Comparison of ENCODE assay signal across 1 cellular context in the genomic region with DNA sequence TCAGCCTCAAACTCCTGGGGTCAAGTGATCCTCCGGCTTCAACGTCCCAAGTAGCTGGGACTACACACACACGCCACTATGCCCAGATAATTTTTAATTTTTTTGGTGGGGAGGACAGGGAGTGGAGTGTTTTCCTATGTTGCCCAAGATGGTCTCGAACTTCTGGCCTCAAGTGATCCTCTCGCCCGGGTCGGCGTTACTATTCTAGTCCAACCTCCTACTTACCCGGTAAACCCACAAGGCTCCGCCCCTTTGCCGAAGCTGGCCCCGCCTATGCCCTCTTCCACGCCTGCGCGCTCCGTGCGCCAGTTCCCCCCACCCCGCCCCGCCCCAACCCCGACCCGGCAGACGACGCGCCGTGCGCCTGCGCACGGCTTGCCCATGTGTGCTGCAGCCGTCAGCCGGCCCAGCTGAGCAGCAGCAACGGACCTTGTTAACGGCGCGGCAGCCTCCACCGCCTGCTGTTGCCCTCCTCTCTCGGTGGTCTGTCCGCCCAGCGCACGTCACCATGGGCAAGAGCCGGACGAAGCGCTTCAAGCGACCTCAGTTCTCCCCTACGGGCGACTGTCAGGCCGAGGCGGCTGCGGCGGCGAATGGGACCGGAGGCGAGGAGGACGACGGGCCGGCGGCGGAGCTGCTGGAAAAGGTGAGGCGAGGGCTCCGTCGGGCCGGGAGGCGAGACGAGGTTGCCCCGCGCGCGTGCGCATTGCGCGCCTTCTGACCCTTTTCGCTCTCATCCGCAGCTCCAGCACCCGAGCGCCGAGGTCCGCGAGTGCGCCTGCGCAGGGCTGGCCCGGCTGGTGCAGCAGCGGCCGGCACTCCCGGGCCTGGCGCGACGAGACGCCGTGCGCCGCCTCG.
TF ChIP-seq lines count a peak whose summit lies in the region.

A gene with protein sequence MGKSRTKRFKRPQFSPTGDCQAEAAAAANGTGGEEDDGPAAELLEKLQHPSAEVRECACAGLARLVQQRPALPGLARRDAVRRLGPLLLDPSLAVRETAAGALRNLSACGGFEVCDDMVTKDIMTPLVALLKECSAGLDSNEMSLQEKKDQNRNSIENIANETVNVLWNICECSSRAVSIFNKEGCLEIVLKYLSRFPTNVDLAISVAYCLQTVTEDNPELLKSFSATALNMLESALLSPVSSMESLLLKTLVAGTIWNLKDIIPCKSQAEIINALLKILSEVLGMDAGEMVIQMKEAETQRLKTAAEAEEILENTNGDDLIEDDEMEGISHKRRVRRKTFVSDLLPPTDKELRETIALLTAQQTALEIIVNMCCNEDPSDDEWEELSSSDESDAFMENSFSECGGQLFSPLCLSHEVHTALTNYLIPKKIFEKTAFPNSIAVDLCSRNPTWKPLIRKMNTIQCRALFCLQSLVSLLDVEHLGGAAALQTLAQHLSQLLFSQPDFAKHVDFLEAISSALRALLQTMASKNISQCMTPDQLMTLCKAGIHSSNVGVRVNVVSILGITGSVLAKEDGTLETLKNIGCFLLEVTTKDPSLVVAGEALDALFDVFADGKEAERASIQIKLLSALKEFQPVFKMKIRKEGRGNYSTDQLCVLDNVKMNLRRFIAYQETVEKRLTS (plus strand): TSS at position 347 of the 858 bp plus-strand sequence. CDS start 162 bp downstream, at position 509.

TF ChIP-seq in K562, 482 proteins besides CTCF, POLR2A, EP300 and RAD21 (continued from another document and continues in another):
- TF ChIP-seq, protein P1, sequence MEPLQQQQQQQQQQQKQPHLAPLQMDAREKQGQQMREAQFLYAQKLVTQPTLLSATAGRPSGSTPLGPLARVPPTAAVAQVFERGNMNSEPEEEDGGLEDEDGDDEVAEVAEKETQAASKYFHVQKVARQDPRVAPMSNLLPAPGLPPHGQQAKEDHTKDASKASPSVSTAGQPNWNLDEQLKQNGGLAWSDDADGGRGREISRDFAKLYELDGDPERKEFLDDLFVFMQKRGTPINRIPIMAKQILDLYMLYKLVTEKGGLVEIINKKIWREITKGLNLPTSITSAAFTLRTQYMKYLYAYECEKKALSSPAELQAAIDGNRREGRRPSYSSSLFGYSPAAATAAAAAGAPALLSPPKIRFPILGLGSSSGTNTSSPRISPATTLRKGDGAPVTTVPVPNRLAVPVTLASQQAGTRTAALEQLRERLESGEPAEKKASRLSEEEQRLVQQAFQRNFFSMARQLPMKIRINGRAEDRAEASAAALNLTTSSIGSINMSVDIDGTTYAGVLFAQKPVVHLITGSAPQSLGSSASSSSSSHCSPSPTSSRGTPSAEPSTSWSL (CRISPR knock-in tag; IDR thresholded peaks at IDR 0.05; ENCODE audit: borderline replicate concordance) = no peak
- TF ChIP-seq SREBF1 (IDR thresholded peaks at IDR 0.05; ENCODE audit: borderline replicate concordance, low read depth, low read length) (no peak), ZNF347 (CRISPR knock-in tag; IDR thresholded peaks at IDR 0.05; ENCODE audit: low read depth) (no peak), HDAC2 (IDR thresholded peaks at IDR 0.05) (no peak), ZNF23 (CRISPR knock-in tag; IDR thresholded peaks at IDR 0.05) (no peak), DIDO1 (tag; IDR thresholded peaks at IDR 0.05; ENCODE audit: low read depth) (no peak), POLR3A (IDR thresholded peaks at IDR 0.05; ENCODE audit: borderline replicate concordance, extremely low read depth, insufficient read depth, insufficient read length) (no peak), RBFOX2 (IDR thresholded peaks at IDR 0.05; ENCODE audit: low read depth, low read length) (peak; percentile 76), MEIS2 (IDR thresholded peaks at IDR 0.05; ENCODE audit: partially characterized antibody) (peak; percentile 86), MCM3 (IDR thresholded peaks at IDR 0.05) (no peak), ZNF76 (CRISPR knock-in tag; IDR thresholded peaks at IDR 0.05; ENCODE audit: borderline replicate concordance) (no peak), PML (IDR thresholded peaks at IDR 0.05; ENCODE audit: low read length) (no peak), CBFA2T3 (IDR thresholded peaks at IDR 0.05) (no peak)
- TF ChIP-seq, protein P2, sequence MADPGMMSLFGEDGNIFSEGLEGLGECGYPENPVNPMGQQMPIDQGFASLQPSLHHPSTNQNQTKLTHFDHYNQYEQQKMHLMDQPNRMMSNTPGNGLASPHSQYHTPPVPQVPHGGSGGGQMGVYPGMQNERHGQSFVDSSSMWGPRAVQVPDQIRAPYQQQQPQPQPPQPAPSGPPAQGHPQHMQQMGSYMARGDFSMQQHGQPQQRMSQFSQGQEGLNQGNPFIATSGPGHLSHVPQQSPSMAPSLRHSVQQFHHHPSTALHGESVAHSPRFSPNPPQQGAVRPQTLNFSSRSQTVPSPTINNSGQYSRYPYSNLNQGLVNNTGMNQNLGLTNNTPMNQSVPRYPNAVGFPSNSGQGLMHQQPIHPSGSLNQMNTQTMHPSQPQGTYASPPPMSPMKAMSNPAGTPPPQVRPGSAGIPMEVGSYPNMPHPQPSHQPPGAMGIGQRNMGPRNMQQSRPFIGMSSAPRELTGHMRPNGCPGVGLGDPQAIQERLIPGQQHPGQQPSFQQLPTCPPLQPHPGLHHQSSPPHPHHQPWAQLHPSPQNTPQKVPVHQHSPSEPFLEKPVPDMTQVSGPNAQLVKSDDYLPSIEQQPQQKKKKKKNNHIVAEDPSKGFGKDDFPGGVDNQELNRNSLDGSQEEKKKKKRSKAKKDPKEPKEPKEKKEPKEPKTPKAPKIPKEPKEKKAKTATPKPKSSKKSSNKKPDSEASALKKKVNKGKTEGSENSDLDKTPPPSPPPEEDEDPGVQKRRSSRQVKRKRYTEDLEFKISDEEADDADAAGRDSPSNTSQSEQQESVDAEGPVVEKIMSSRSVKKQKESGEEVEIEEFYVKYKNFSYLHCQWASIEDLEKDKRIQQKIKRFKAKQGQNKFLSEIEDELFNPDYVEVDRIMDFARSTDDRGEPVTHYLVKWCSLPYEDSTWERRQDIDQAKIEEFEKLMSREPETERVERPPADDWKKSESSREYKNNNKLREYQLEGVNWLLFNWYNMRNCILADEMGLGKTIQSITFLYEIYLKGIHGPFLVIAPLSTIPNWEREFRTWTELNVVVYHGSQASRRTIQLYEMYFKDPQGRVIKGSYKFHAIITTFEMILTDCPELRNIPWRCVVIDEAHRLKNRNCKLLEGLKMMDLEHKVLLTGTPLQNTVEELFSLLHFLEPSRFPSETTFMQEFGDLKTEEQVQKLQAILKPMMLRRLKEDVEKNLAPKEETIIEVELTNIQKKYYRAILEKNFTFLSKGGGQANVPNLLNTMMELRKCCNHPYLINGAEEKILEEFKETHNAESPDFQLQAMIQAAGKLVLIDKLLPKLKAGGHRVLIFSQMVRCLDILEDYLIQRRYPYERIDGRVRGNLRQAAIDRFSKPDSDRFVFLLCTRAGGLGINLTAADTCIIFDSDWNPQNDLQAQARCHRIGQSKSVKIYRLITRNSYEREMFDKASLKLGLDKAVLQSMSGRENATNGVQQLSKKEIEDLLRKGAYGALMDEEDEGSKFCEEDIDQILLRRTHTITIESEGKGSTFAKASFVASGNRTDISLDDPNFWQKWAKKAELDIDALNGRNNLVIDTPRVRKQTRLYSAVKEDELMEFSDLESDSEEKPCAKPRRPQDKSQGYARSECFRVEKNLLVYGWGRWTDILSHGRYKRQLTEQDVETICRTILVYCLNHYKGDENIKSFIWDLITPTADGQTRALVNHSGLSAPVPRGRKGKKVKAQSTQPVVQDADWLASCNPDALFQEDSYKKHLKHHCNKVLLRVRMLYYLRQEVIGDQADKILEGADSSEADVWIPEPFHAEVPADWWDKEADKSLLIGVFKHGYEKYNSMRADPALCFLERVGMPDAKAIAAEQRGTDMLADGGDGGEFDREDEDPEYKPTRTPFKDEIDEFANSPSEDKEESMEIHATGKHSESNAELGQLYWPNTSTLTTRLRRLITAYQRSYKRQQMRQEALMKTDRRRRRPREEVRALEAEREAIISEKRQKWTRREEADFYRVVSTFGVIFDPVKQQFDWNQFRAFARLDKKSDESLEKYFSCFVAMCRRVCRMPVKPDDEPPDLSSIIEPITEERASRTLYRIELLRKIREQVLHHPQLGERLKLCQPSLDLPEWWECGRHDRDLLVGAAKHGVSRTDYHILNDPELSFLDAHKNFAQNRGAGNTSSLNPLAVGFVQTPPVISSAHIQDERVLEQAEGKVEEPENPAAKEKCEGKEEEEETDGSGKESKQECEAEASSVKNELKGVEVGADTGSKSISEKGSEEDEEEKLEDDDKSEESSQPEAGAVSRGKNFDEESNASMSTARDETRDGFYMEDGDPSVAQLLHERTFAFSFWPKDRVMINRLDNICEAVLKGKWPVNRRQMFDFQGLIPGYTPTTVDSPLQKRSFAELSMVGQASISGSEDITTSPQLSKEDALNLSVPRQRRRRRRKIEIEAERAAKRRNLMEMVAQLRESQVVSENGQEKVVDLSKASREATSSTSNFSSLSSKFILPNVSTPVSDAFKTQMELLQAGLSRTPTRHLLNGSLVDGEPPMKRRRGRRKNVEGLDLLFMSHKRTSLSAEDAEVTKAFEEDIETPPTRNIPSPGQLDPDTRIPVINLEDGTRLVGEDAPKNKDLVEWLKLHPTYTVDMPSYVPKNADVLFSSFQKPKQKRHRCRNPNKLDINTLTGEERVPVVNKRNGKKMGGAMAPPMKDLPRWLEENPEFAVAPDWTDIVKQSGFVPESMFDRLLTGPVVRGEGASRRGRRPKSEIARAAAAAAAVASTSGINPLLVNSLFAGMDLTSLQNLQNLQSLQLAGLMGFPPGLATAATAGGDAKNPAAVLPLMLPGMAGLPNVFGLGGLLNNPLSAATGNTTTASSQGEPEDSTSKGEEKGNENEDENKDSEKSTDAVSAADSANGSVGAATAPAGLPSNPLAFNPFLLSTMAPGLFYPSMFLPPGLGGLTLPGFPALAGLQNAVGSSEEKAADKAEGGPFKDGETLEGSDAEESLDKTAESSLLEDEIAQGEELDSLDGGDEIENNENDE (IDR thresholded peaks at IDR 0.05; ENCODE audit: low read depth, low read length) = no peak
- TF ChIP-seq, protein P3, sequence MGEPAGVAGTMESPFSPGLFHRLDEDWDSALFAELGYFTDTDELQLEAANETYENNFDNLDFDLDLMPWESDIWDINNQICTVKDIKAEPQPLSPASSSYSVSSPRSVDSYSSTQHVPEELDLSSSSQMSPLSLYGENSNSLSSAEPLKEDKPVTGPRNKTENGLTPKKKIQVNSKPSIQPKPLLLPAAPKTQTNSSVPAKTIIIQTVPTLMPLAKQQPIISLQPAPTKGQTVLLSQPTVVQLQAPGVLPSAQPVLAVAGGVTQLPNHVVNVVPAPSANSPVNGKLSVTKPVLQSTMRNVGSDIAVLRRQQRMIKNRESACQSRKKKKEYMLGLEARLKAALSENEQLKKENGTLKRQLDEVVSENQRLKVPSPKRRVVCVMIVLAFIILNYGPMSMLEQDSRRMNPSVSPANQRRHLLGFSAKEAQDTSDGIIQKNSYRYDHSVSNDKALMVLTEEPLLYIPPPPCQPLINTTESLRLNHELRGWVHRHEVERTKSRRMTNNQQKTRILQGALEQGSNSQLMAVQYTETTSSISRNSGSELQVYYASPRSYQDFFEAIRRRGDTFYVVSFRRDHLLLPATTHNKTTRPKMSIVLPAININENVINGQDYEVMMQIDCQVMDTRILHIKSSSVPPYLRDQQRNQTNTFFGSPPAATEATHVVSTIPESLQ (CRISPR knock-in tag; IDR thresholded peaks at IDR 0.05) = no peak
- TF ChIP-seq, protein P4, sequence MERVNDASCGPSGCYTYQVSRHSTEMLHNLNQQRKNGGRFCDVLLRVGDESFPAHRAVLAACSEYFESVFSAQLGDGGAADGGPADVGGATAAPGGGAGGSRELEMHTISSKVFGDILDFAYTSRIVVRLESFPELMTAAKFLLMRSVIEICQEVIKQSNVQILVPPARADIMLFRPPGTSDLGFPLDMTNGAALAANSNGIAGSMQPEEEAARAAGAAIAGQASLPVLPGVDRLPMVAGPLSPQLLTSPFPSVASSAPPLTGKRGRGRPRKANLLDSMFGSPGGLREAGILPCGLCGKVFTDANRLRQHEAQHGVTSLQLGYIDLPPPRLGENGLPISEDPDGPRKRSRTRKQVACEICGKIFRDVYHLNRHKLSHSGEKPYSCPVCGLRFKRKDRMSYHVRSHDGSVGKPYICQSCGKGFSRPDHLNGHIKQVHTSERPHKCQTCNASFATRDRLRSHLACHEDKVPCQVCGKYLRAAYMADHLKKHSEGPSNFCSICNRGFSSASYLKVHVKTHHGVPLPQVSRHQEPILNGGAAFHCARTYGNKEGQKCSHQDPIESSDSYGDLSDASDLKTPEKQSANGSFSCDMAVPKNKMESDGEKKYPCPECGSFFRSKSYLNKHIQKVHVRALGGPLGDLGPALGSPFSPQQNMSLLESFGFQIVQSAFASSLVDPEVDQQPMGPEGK (CRISPR knock-in tag; IDR thresholded peaks at IDR 0.05; ENCODE audit: borderline replicate concordance) = no peak
- TF ChIP-seq, protein P5, sequence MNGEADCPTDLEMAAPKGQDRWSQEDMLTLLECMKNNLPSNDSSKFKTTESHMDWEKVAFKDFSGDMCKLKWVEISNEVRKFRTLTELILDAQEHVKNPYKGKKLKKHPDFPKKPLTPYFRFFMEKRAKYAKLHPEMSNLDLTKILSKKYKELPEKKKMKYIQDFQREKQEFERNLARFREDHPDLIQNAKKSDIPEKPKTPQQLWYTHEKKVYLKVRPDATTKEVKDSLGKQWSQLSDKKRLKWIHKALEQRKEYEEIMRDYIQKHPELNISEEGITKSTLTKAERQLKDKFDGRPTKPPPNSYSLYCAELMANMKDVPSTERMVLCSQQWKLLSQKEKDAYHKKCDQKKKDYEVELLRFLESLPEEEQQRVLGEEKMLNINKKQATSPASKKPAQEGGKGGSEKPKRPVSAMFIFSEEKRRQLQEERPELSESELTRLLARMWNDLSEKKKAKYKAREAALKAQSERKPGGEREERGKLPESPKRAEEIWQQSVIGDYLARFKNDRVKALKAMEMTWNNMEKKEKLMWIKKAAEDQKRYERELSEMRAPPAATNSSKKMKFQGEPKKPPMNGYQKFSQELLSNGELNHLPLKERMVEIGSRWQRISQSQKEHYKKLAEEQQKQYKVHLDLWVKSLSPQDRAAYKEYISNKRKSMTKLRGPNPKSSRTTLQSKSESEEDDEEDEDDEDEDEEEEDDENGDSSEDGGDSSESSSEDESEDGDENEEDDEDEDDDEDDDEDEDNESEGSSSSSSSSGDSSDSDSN (IDR thresholded peaks at IDR 0.05; ENCODE audit: borderline replicate concordance in 1 of 2, low read depth in 2 of 2, low read length in 2 of 2) = 0 out of 4 replicates have a peak, but pooled peaks of 1 of the 2 experiments have one; percentile 48
- TF ChIP-seq, protein P6, sequence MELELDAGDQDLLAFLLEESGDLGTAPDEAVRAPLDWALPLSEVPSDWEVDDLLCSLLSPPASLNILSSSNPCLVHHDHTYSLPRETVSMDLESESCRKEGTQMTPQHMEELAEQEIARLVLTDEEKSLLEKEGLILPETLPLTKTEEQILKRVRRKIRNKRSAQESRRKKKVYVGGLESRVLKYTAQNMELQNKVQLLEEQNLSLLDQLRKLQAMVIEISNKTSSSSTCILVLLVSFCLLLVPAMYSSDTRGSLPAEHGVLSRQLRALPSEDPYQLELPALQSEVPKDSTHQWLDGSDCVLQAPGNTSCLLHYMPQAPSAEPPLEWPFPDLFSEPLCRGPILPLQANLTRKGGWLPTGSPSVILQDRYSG (tag; conservative IDR thresholded peaks at IDR 0.05; ENCODE audit: low read depth) = no peak
- TF ChIP-seq, protein P7, sequence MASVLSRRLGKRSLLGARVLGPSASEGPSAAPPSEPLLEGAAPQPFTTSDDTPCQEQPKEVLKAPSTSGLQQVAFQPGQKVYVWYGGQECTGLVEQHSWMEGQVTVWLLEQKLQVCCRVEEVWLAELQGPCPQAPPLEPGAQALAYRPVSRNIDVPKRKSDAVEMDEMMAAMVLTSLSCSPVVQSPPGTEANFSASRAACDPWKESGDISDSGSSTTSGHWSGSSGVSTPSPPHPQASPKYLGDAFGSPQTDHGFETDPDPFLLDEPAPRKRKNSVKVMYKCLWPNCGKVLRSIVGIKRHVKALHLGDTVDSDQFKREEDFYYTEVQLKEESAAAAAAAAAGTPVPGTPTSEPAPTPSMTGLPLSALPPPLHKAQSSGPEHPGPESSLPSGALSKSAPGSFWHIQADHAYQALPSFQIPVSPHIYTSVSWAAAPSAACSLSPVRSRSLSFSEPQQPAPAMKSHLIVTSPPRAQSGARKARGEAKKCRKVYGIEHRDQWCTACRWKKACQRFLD (CRISPR knock-in tag; IDR thresholded peaks at IDR 0.05) = 0 out of 2 replicates have a peak, but pooled peaks have one; percentile 41
